8 cellular contexts compared by ENCODE assay signal in genomic region chr19:7926021-7926726, GRCh38. TPM values are rescaled to one million over a fixed set of nuclear protein-coding genes. Genes with fewer than 3 reads are reported as not detected.
DNase-seq lines count a peak whose midpoint lies in the region; ATAC-seq and TF ChIP-seq lines count a peak whose summit lies in the region.

TSS of gene CTXN1 (minus strand) at chr19:7926135. CDS start at chr19:7925538, 597 bp downstream.

- peaks cover 14% of the 10 kb centered on the region; the same call in 1 of the 2 replicates for H4K20me1 ChIP-seq in GM23338 (replicated peaks; ENCODE audit: insufficient read depth)

- H3K27me3 Mint-ChIP-seq in GM23338 (ENCODE audit: insufficient read depth, low read depth, poor library complexity) = peaks cover 21% of the 10 kb centered on the region

- H3K9me3 ChIP-seq in Peyer's patch (no peaks in the 10 kb centered on the region), neuron (ENCODE audit: low read length) (no peaks in the 10 kb centered on the region)

- H3K4me3 ChIP-seq in GM23338 = peak within 1 kb of the TSS; percentile 61
- H3K4me3 ChIP-seq in Peyer's patch = peak within 1 kb of the TSS; percentile 29 to 65 (median 60)
- H3K4me3 ChIP-seq in fibroblast of villous mesenchyme (ENCODE audit: low read depth, low read length) = peak within 1 kb of the TSS; percentile 58
- H3K4me3 ChIP-seq in neuron (ENCODE audit: low read length) = peak within 1 kb of the TSS; percentile 59

- H3F3A ChIP-seq in GM23338 (replicated peaks; ENCODE audit: low read depth) = peaks cover 31% of the 10 kb centered on the region

- H3K9me3 Mint-ChIP-seq in GM23338 = no peaks in the 10 kb centered on the region

- no peaks in the 10 kb centered on the region for H3K79me2 ChIP-seq in GM23338 (replicated peaks; ENCODE audit: insufficient read depth)

- H3K4me1 ChIP-seq in GM23338 (ENCODE audit: insufficient read depth) = peaks cover 4% of the 10 kb centered on the region; the same call in 1 of the 2 replicates
- H3K4me1 ChIP-seq in Peyer's patch = peaks cover 0 to 35% (median 18%) of the 10 kb centered on the region in 4 donors
- peaks cover 33% of the 10 kb centered on the region for H3K4me1 ChIP-seq in neuron (ENCODE audit: insufficient read depth, low read length)

- DNase-seq in A172 (ENCODE audit: low spot score) = no peak
- DNase-seq in GM23338 (ENCODE audit: low spot score) = peak; percentile 71
- DNase-seq in Peyer's patch = peak; percentile 67 to 83 (median 81)
- peak; percentile 73 for DNase-seq in activated T-helper 9 cell treated with anti-CD3 and anti-CD28 coated beads, Interleukin-2, amount 50 U/mL, for 16 hours (ENCODE audit: low read depth)
- DNase-seq in fibroblast of villous mesenchyme (ENCODE audit: low read depth) = peak; percentile 54
- DNase-seq in substantia nigra (lab: John Stamatoyannopoulos, UW) = peak in 30 of 49 donors; percentile 5 to 72 (median 32)

- H3K9me2 ChIP-seq in GM23338 (ENCODE audit: insufficient read depth) = no peaks in the 10 kb centered on the region

- no peak within 1 kb of the TSS for H2AFZ ChIP-seq in GM23338
- H2AFZ ChIP-seq in neuron (ENCODE audit: low read depth, low read length) = no peak within 1 kb of the TSS

- ATAC-seq in GM23338 (peak; percentile 8), GM18909 (IDR thresholded peaks at IDR 0.05; ENCODE audit: poor library complexity, unreplicated experiment) (no peak)

- H3K36me3 ChIP-seq in GM23338 (ENCODE audit: insufficient read depth) = no peaks in the 10 kb centered on the region; the same call in 1 of the 2 replicates
- peaks cover 0 to 29% (median 0%) of the 10 kb centered on the region in 3 donors for H3K36me3 ChIP-seq in Peyer's patch
- peaks cover 40% of the 10 kb centered on the region for H3K36me3 ChIP-seq in neuron (ENCODE audit: insufficient read depth, low read length)

- no peak for TF ChIP-seq POLR2A in Peyer's patch (IDR thresholded peaks at IDR 0.05)

- TF ChIP-seq CTCF in GM23338 (conservative IDR thresholded peaks at IDR 0.05; ENCODE audit: low read depth in 2 of 2) = no peak
- TF ChIP-seq CTCF in Peyer's patch (IDR thresholded peaks at IDR 0.05) = peak in 1 of 6 experiments; percentile 2
- peak; percentile 22 for TF ChIP-seq CTCF in fibroblast of villous mesenchyme (IDR thresholded peaks at IDR 0.05; ENCODE audit: insufficient read depth, low read depth, low read length)

- H3K4me3 Mint-ChIP-seq in GM23338 = peak within 1 kb of the TSS; percentile 87

- peak within 1 kb of the TSS; percentile 56 for H3K27ac Mint-ChIP-seq in GM23338

- H3K27me3 ChIP-seq in GM23338 (ENCODE audit: insufficient read depth) (no peaks in the 10 kb centered on the region), Peyer's patch (no peaks in the 10 kb centered on the region), neuron (ENCODE audit: insufficient read depth, low read length) (no peaks in the 10 kb centered on the region)

- peaks cover 33% of the 10 kb centered on the region for H3K36me3 Mint-ChIP-seq in GM23338 (ENCODE audit: low read depth)

- peak within 1 kb of the TSS; percentile 90 for H3K4me2 ChIP-seq in GM23338

- no peak within 1 kb of the TSS for H3K27ac ChIP-seq in GM23338 (ENCODE audit: low read depth)
- H3K27ac ChIP-seq in Peyer's patch = peak within 1 kb of the TSS in 1 of 4 donors; percentile 23
- no peak within 1 kb of the TSS for H3K27ac ChIP-seq in substantia nigra (ENCODE audit: low read depth, low read length, poor library complexity, severe bottlenecking)

- H3K4me1 Mint-ChIP-seq in GM23338 = peaks cover 4% of the 10 kb centered on the region

TF ChIP-seq in GM23338, 12 proteins besides CTCF, POLR2A, EP300 and RAD21:
- TF ChIP-seq POLR2AphosphoS5 (IDR thresholded peaks at IDR 0.05; ENCODE audit: low read depth) = peak; percentile 35; the same call in 1 of the 2 replicates
- no peak for TF ChIP-seq STAT1 (IDR thresholded peaks at IDR 0.05; ENCODE audit: unreplicated experiment)
TF ChIP-seq in GM23338: peak in this region for 1.

RNA-seq across cellular contexts. Expression of gene CTXN1, which starts in this region (rescaled TPM):
- total RNA-seq in A172 (2014; rRNA removed; shearing (Covaris generic)) = 24.3 and 37.0 TPM in 2 replicates
- total RNA-seq in GM23338 (2014; rRNA removed; shearing (Covaris generic)) = 52.4 and 53.1 TPM in 2 replicates
- polyA plus RNA-seq in GM23338 (2016; fragmentation: Nextera tagmentation; extraction: Ambion mirVana) = 22.3 and 22.5 TPM in 2 replicates
- total RNA-seq in Peyer's patch (1 to 10 TPM in 3 of 4 donors, not detected in 1; 1.6 to 2.5 (median 2.4) TPM), fibroblast of villous mesenchyme (1.9 and 3.0 TPM in 2 replicates)
